Comparison of ENCODE assay signal across 8 cellular contexts in genomic region chr2:109516445-109517117, GRCh38.
DNase-seq lines count a peak whose midpoint lies in the region; ATAC-seq, FAIRE-seq and TF ChIP-seq lines count a peak whose summit lies in the region.

No MANE protein-coding gene starts in this region.

- FAIRE-seq in astrocyte (lab: Jason Lieb, UNC) (no peak), HepG2 (lab: Jason Lieb, UNC) (peak; percentile 92)

- ATAC-seq in HepG2 = peak; percentile 94
- ATAC-seq in HG03025 (IDR thresholded peaks at IDR 0.05; ENCODE audit: low FRiP score, unreplicated experiment) = no peak
- no peak for ATAC-seq in HG03457 (IDR thresholded peaks at IDR 0.05; ENCODE audit: unreplicated experiment)

- no TSS peak for BruUV-seq in HepG2 (replicated peaks; lab: Mats Ljungman, UMichigan)

- peaks cover 29% of the 10 kb centered on the region for H3K27me3 Mint-ChIP-seq in astrocyte (ENCODE audit: low read depth, unreplicated experiment)

- no peaks in the 10 kb centered on the region for H3K36me3 ChIP-seq in MM.1S (replicated peaks; ENCODE audit: insufficient read depth, low read length)
- no peaks in the 10 kb centered on the region for H3K36me3 ChIP-seq in astrocyte (ENCODE audit: insufficient read depth, low read length)
- no peaks in the 10 kb centered on the region for H3K36me3 ChIP-seq in HepG2 (replicated peaks in 1 of 2; ENCODE audit: control insufficient read depth in 1 of 2, insufficient read depth in 2 of 2, low read length in 2 of 2)

- H3K4me1 ChIP-seq in MM.1S (ENCODE audit: low read length) = peaks cover 3% of the 10 kb centered on the region; the same call in 1 of the 2 replicates
- peaks cover 10% of the 10 kb centered on the region for H3K4me1 ChIP-seq in astrocyte (ENCODE audit: insufficient read depth, low read length)
- peaks cover 36% of the 10 kb centered on the region for H3K4me1 ChIP-seq in HepG2 (ENCODE audit: insufficient read depth, low read length)

- DNase-seq in NCI-H748 (lab: John Stamatoyannopoulos, UW; ENCODE audit: unreplicated experiment) = peak; percentile 28
- no peak for DNase-seq in NCI-H748 treated with DMSO at 0.1 percent for 48 hours (lab: John Stamatoyannopoulos, UW)
- peak; percentile 64 for DNase-seq in MM.1S
- no peak for DNase-seq in astrocyte (ENCODE audit: low read depth)
- DNase-seq in HepG2 (ENCODE audit: low spot score) = peak; percentile 73
- no peak for DNase-seq in NOMO-1 (lab: John Stamatoyannopoulos, UW; ENCODE audit: unreplicated experiment in 2 of 2)

- H3K36me3 Mint-ChIP-seq in astrocyte (ENCODE audit: low read depth, unreplicated experiment) = no peaks in the 10 kb centered on the region

- H3K9ac ChIP-seq in MM.1S (ENCODE audit: low read length) (no peak overlapping the region), astrocyte (ENCODE audit: low read length) (no peak overlapping the region), HepG2 (ENCODE audit: insufficient read depth, low read depth, low read length) (peak overlapping the region; percentile 41)

- intact Hi-C loops in HepG2 (cut with micrococcal nuclease; ENCODE audit: unreplicated experiment) = loop anchor here (1.0 to 5.0 kb wide), 3 partner anchors 18 to 631 kb away; no protein-coding TSS in a partner anchor

- in situ Hi-C loops in HepG2 (cut with HindIII; ENCODE audit: extremely low pct_ligation_motif_present, low pct_unique_long_range_greater_than_20kb) = no loop called here

- POLR2A ChIA-PET in HepG2 (lab: Yijun Ruan, JAX) = interaction anchor here (1.0 kb wide), 1 partner anchor 98 kb away, joined by 3 read pairs; no protein-coding TSS in a partner anchor

- no peaks in the 10 kb centered on the region for H3K9me2 ChIP-seq in MM.1S (replicated peaks; ENCODE audit: insufficient read depth, low read length)

- peak; percentile 98 for TF ChIP-seq RAD21 in HepG2 (CRISPR knock-in tag; IDR thresholded peaks at IDR 0.05)

- WGBS in HepG2 (ENCODE audit: low lambda C conversion rate) = under 1% methylated on average over 15 of the region's 20 CpGs

- H3K4me3 ChIP-seq in MM.1S (ENCODE audit: low read length) (no peak overlapping the region; the same call in 1 of the 2 replicates), astrocyte (ENCODE audit: insufficient read depth, low read depth, low read length) (no peak overlapping the region), HepG2 (replicated peaks in 1 of 3; ENCODE audit: insufficient read depth in 1 of 3, low read depth in 2 of 3, low read length in 3 of 3) (peak overlapping the region; percentile 40 to 77 (median 45))

- TF ChIP-seq EP300 in HepG2 (IDR thresholded peaks at IDR 0.05; ENCODE audit: low read depth in 2 of 2, low read length in 2 of 2) = 0 out of 4 replicates have a peak, but pooled peaks of 1 of the 2 experiments have one; percentile 20
- no peak for TF ChIP-seq EP300 in HepG2 (CRISPR knock-in tag; IDR thresholded peaks at IDR 0.05; ENCODE audit: borderline replicate concordance)

- peak overlapping the region; percentile 18 for H3K27ac Mint-ChIP-seq in astrocyte (ENCODE audit: unreplicated experiment)

- H3K27ac ChIP-seq in MM.1S (ENCODE audit: low read length) = no peak overlapping the region
- no peak overlapping the region for H3K27ac ChIP-seq in astrocyte (ENCODE audit: low read depth, low read length)
- H3K27ac ChIP-seq in HepG2 (ENCODE audit: extremely low read length, insufficient read depth, low read length) = peak overlapping the region; percentile 14

- H3K4me1 Mint-ChIP-seq in astrocyte (ENCODE audit: low read depth, unreplicated experiment) = no peaks in the 10 kb centered on the region

- no peaks in the 10 kb centered on the region for H3K9me3 Mint-ChIP-seq in astrocyte (ENCODE audit: unreplicated experiment)

- CTCF ChIA-PET in HepG2 (lab: Yijun Ruan, JAX; ENCODE audit: low intra/inter-chr PET ratio, low total read pairs) = interaction anchor here (1.2 to 2.6 kb wide), 4 partner anchors 29 to 389 kb away, joined by 4 to 31 read pairs (median 9); no protein-coding TSS in a partner anchor

- H3K4me3 Mint-ChIP-seq in astrocyte (ENCODE audit: unreplicated experiment) = no peak overlapping the region

- H2AFZ ChIP-seq in MM.1S (ENCODE audit: low read length) (peak overlapping the region; percentile 38), astrocyte (ENCODE audit: low read depth, low read length) (peak overlapping the region; percentile 1), HepG2 (ENCODE audit: low read length) (peak overlapping the region; percentile 38)

- H3K4me2 ChIP-seq in MM.1S (ENCODE audit: low read depth, low read length) = peak overlapping the region; percentile 48; the same call in 1 of the 2 replicates
- H3K4me2 ChIP-seq in astrocyte (ENCODE audit: low read length) = no peak overlapping the region
- H3K4me2 ChIP-seq in HepG2 (ENCODE audit: low read depth, low read length) = peak overlapping the region; percentile 98

- H3K79me2 ChIP-seq in MM.1S (ENCODE audit: low read length) (no peaks in the 10 kb centered on the region), astrocyte (ENCODE audit: insufficient read depth, low read length) (no peaks in the 10 kb centered on the region), HepG2 (ENCODE audit: insufficient read depth, low read length) (no peaks in the 10 kb centered on the region)

- H3K27me3 ChIP-seq in MM.1S (replicated peaks; ENCODE audit: insufficient read depth, low read length) = no peaks in the 10 kb centered on the region
- H3K27me3 ChIP-seq in astrocyte (ENCODE audit: insufficient read depth, low read length) = no peaks in the 10 kb centered on the region
- H3K27me3 ChIP-seq in HepG2 (ENCODE audit: control insufficient read depth in 1 of 2, insufficient read depth in 2 of 2, low read length in 2 of 2) = peaks cover 0 to 17% of the 10 kb centered on the region in 2 experiments; a peak in 2 of 5 replicates

- TF ChIP-seq POLR2A in HepG2 (IDR thresholded peaks at IDR 0.05; ENCODE audit: insufficient read depth in 1 of 2, low read depth in 2 of 2, low read length in 2 of 2) = 0 out of 4 replicates have a peak, but pooled peaks of 1 of the 2 experiments have one; percentile 30

- peak; percentile 93 for TF ChIP-seq CTCF in MM.1S (IDR thresholded peaks at IDR 0.05; ENCODE audit: low read length)
- peak; percentile 62 for TF ChIP-seq CTCF in astrocyte (IDR thresholded peaks at IDR 0.05; ENCODE audit: insufficient read depth, low read depth, low read length)
- TF ChIP-seq CTCF in HepG2 (CRISPR knock-in tag; IDR thresholded peaks at IDR 0.05) = peak; percentile 100

- no peaks in the 10 kb centered on the region for H3F3A ChIP-seq in MM.1S (ENCODE audit: insufficient read depth, low read length)

- H3K9me3 ChIP-seq in MM.1S (replicated peaks; ENCODE audit: insufficient read depth, low read length) = no peaks in the 10 kb centered on the region
- no peaks in the 10 kb centered on the region for H3K9me3 ChIP-seq in astrocyte (ENCODE audit: insufficient read depth, low read depth, low read length)
- H3K9me3 ChIP-seq in HepG2 (ENCODE audit: low read length) = no peaks in the 10 kb centered on the region

- no peaks in the 10 kb centered on the region for H4K20me1 ChIP-seq in MM.1S (ENCODE audit: insufficient read depth, low read length)
- no peaks in the 10 kb centered on the region for H4K20me1 ChIP-seq in astrocyte (ENCODE audit: insufficient read depth, low read length)
- H4K20me1 ChIP-seq in HepG2 (ENCODE audit: insufficient read depth, low read length) = no peaks in the 10 kb centered on the region

TF ChIP-seq in HepG2, 621 proteins besides CTCF, POLR2A, EP300 and RAD21 (continues in another document):
- TF ChIP-seq FUBP1 (CRISPR knock-in tag; IDR thresholded peaks at IDR 0.05; ENCODE audit: borderline replicate concordance) = no peak
- no peak for TF ChIP-seq DZIP1 (CRISPR knock-in tag; IDR thresholded peaks at IDR 0.05)

Comparison
In these comparisons a context has a peak if more than half of its experiments do, and no peak if none do; other contexts are left out.
1. DNase-seq: peak in NCI-H748 (single experiment), MM.1S (single experiment) and HepG2 (single experiment); none in NCI-H748 treated with DMSO at 0.1 percent for 48 hours (single experiment), astrocyte (single experiment) and NOMO-1 (0 of 2).
2. H3K4me3 ChIP-seq: peak in HepG2 (3 of 3); none in MM.1S (single experiment) and astrocyte (single experiment).
3. Peak in every context shown above with its lines, with median percentiles within 50 percentile points of each other: H2AFZ ChIP-seq and CTCF ChIP-seq.